16 cellular contexts compared by ENCODE assay signal in genomic region chr1:182777386-182777785, GRCh38. TPM values are rescaled to one million over a fixed set of nuclear protein-coding genes. Genes with fewer than 3 reads are reported as not detected.
DNase-seq lines count a peak whose midpoint lies in the region; FAIRE-seq and TF ChIP-seq lines count a peak whose summit lies in the region.
"Had no signal": no experiment of that assay in that cellular context is flagged by ENCODE, and none has a peak within 500 bp of the region (broad histone marks: within the 10 kb centered on the region; RNA-seq: fewer than 3 reads in every experiment).

No MANE protein-coding gene starts in this region.

- no peaks in the 10 kb centered on the region for H3K9me3 ChIP-seq in MM.1S (replicated peaks; ENCODE audit: insufficient read depth, low read length)
- no peaks in the 10 kb centered on the region for H3K9me3 ChIP-seq in kidney (ENCODE audit: control insufficient read depth in 1 of 2, low read length in 2 of 2)
- no peaks in the 10 kb centered on the region for H3K9me3 ChIP-seq in suprapubic skin
- no peaks in the 10 kb centered on the region for H3K9me3 ChIP-seq in PC-9 (ENCODE audit: insufficient read depth, low read depth)
- H3K9me3 ChIP-seq: HAP-1, SJSA1 had no signal

- BruUV-seq in PC-9 (replicated peaks; lab: Mats Ljungman, UMichigan): no TSS peak

- no peak overlapping the region for H3K9ac ChIP-seq in MM.1S (ENCODE audit: low read length)
- no peak overlapping the region for H3K9ac ChIP-seq in kidney (ENCODE audit: low read length in 2 of 2)

- FAIRE-seq in GM12891 (lab: Jason Lieb, UNC) (peak; percentile 5), kidney (lab: Jason Lieb, UNC) (peak; percentile 81)

- intact Hi-C loops in kidney (cut with DNase I): no loop called here
- intact Hi-C loops in PC-9 (cut with micrococcal nuclease; ENCODE audit: unreplicated experiment): no loop called here

- H3K79me2 ChIP-seq in MM.1S (ENCODE audit: low read length): no peaks in the 10 kb centered on the region
- no peaks in the 10 kb centered on the region for H3K79me2 ChIP-seq in PC-9 (ENCODE audit: low read depth)

- no peak overlapping the region for H3K27ac ChIP-seq in MM.1S (ENCODE audit: low read length)
- H3K27ac ChIP-seq in kidney (ENCODE audit: low read depth in 2 of 2, low read length in 2 of 2): no peak overlapping the region
- H3K27ac ChIP-seq in suprapubic skin: peak overlapping the region; percentile 15
- no peak overlapping the region for H3K27ac ChIP-seq in PC-9
- H3K27ac ChIP-seq: C4-2B, SJSA1 had no signal

- DNase-seq in GM12891 (ENCODE audit: insufficient read length, low spot score) (no peak), MM.1S (no peak), kidney (no peak), suprapubic skin (ENCODE audit: low spot score in 2 of 2) (no peak), NOMO-1 treated with dmso at 0.1 percent for 144 hours (lab: John Stamatoyannopoulos, UW; ENCODE audit: unreplicated experiment) (no peak), PC-9 (no peak)
- DNase-seq in activated T-cell treated with anti-CD3 and anti-CD28 coated beads, Interleukin-2, amount 50 U/mL, for 48 hours: no peak
- DNase-seq: ACHN, KG1, NCI-H1417, NCI-H187, NCI-H2227 treated with DMSO at 0.1 percent for 48 hours, NCI-H524 treated with DMSO at 0.1 percent for 48 hours had no signal

- H3K4me2 ChIP-seq in MM.1S (ENCODE audit: low read depth, low read length) (peak overlapping the region; percentile 5; the same call in 1 of the 2 replicates), PC-9 (no peak overlapping the region)

- no peaks in the 10 kb centered on the region for H3F3A ChIP-seq in MM.1S (ENCODE audit: insufficient read depth, low read length)
- no peaks in the 10 kb centered on the region for H3F3A ChIP-seq in PC-9 (ENCODE audit: insufficient read depth, low read depth)

- TF ChIP-seq POLR2A in GM12891 (IDR thresholded peaks at IDR 0.05; ENCODE audit: low read depth, low read length) (no peak), suprapubic skin (IDR thresholded peaks at IDR 0.05) (no peak)

- H3K27me3 ChIP-seq in MM.1S (replicated peaks; ENCODE audit: insufficient read depth, low read length) (no peaks in the 10 kb centered on the region), suprapubic skin (no peaks in the 10 kb centered on the region), PC-9 (ENCODE audit: insufficient read depth, low read depth) (no peaks in the 10 kb centered on the region)
- H3K27me3 ChIP-seq: SJSA1 had no signal

- H2AFZ ChIP-seq in MM.1S (ENCODE audit: low read length): no peak overlapping the region
- no peak overlapping the region for H2AFZ ChIP-seq in PC-9

- POLR2A ChIA-PET in PC-9 (lab: Charles Lee; ENCODE audit: unreplicated experiment): no interaction called here

- no peak overlapping the region for H3K4me3 ChIP-seq in MM.1S (ENCODE audit: low read length)
- H3K4me3 ChIP-seq in kidney (ENCODE audit: low read length in 2 of 2): no peak overlapping the region
- H3K4me3 ChIP-seq in suprapubic skin: no peak overlapping the region
- no peak overlapping the region for H3K4me3 ChIP-seq in PC-9
- H3K4me3 ChIP-seq: HAP-1, SJSA1 had no signal

- H3K4me1 ChIP-seq in MM.1S (ENCODE audit: low read length) (no peaks in the 10 kb centered on the region), kidney (ENCODE audit: control insufficient read depth in 1 of 2, insufficient read depth in 1 of 2, low read depth in 1 of 2, low read length in 2 of 2) (peaks cover 0 to 2% of the 10 kb centered on the region in 2 donors), suprapubic skin (no peaks in the 10 kb centered on the region), PC-9 (replicated peaks; ENCODE audit: insufficient read depth) (no peaks in the 10 kb centered on the region)
- H3K4me1 ChIP-seq: HAP-1 had no signal

- no peak for TF ChIP-seq EP300 in suprapubic skin (IDR thresholded peaks at IDR 0.05)

- no peaks in the 10 kb centered on the region for H3K9me2 ChIP-seq in MM.1S (replicated peaks; ENCODE audit: insufficient read depth, low read length)
- no peaks in the 10 kb centered on the region; the same call in 1 of the 2 replicates for H3K9me2 ChIP-seq in PC-9 (ENCODE audit: insufficient read depth)

- H4K20me1 ChIP-seq in MM.1S (ENCODE audit: insufficient read depth, low read length): no peaks in the 10 kb centered on the region
- no peaks in the 10 kb centered on the region; the same call in 1 of the 2 replicates for H4K20me1 ChIP-seq in PC-9 (ENCODE audit: insufficient read depth)

- H3K36me3 ChIP-seq in MM.1S (replicated peaks; ENCODE audit: insufficient read depth, low read length) (no peaks in the 10 kb centered on the region), kidney (ENCODE audit: control insufficient read depth in 1 of 2, insufficient read depth in 2 of 2, low read length in 2 of 2) (no peaks in the 10 kb centered on the region), suprapubic skin (no peaks in the 10 kb centered on the region), PC-9 (ENCODE audit: low read depth) (no peaks in the 10 kb centered on the region)
- H3K36me3 ChIP-seq: HAP-1, SJSA1 had no signal

- CTCF ChIA-PET in PC-9 (lab: Charles Lee): no interaction called here

- TF ChIP-seq CTCF in MM.1S (IDR thresholded peaks at IDR 0.05; ENCODE audit: low read length): no peak
- TF ChIP-seq CTCF in kidney (IDR thresholded peaks at IDR 0.05; ENCODE audit: borderline replicate concordance, extremely low read depth, insufficient read depth): no peak
- no peak for TF ChIP-seq CTCF in suprapubic skin (IDR thresholded peaks at IDR 0.05)
- TF ChIP-seq CTCF in PC-9 (conservative IDR thresholded peaks at IDR 0.05): no peak

TF ChIP-seq in GM12891, 5 proteins besides CTCF, POLR2A, EP300 and RAD21:
- no peak for TF ChIP-seq TAF1 (IDR thresholded peaks at IDR 0.05; ENCODE audit: low read depth, low read length)
- TF ChIP-seq PAX5 (IDR thresholded peaks at IDR 0.05; ENCODE audit: insufficient read depth, low read length, severe bottlenecking): no peak
- no peak for TF ChIP-seq SPI1 (IDR thresholded peaks at IDR 0.05; ENCODE audit: low read depth, low read length)
- no peak for TF ChIP-seq POU2F2 (IDR thresholded peaks at IDR 0.05; ENCODE audit: low read depth, low read length)
- TF ChIP-seq POLR2AphosphoS5 (IDR thresholded peaks at IDR 0.05; ENCODE audit: low read depth, low read length): no peak
TF ChIP-seq in GM12891: peak in this region for 0.

RNA-seq across cellular contexts. Expression of gene NPL, which starts 12.2 kb away (rescaled TPM):
- 7.1 TPM for polyA plus RNA-seq in GM12891 (2012; ENCODE audit: low read depth, missing spikeins)
- total RNA-seq in kidney (15.7 TPM), suprapubic skin (10 to 100 TPM; 11.0 to 21.8 (median 16.8) TPM), PC-9 (2021) (2.3 and 3.0 TPM in 2 replicates)
- polyA plus RNA-seq in kidney (ENCODE audit: insufficient read depth, low read depth, low replicate concordance): 69.4 TPM
